Comparison of ENCODE assay signal across 1 cellular context in the genomic region with DNA sequence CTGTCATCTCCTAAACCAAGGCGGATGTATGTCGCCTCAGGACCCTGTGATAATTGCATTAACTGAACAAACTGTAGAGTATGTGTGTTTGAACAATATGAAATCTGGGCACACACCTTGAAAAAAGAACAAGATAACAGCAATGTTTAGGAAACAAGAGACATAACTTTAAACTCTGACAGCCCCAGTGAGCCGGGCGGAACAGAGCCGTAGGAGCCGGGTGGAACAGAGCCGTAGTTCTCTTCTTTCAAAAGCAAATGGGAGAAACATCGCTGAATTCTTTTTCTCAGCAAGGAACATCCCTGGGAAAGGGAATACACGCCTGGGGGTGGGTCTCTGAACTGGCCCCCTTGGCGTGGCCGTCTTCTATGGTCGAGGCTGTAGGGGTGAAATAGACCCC.
A peak's percentile ranks its signal among the peaks of the same experiment; 100 is the strongest.
TF ChIP-seq lines count a peak whose summit lies in the region.

No MANE protein-coding gene starts in this region.

TF ChIP-seq in K562, 482 proteins besides CTCF, POLR2A, EP300 and RAD21:
- peak; percentile 15; the same call in 1 of the 2 replicates for TF ChIP-seq CBFA2T3 (IDR thresholded peaks at IDR 0.05)
- TF ChIP-seq, protein P1, sequence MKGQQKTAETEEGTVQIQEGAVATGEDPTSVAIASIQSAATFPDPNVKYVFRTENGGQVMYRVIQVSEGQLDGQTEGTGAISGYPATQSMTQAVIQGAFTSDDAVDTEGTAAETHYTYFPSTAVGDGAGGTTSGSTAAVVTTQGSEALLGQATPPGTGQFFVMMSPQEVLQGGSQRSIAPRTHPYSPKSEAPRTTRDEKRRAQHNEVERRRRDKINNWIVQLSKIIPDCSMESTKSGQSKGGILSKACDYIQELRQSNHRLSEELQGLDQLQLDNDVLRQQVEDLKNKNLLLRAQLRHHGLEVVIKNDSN (CRISPR knock-in tag; IDR thresholded peaks at IDR 0.05) = no peak
TF ChIP-seq in K562: peak in this region for 1.
